Comparison of ENCODE assay signal across 1 cellular context in the genomic region with DNA sequence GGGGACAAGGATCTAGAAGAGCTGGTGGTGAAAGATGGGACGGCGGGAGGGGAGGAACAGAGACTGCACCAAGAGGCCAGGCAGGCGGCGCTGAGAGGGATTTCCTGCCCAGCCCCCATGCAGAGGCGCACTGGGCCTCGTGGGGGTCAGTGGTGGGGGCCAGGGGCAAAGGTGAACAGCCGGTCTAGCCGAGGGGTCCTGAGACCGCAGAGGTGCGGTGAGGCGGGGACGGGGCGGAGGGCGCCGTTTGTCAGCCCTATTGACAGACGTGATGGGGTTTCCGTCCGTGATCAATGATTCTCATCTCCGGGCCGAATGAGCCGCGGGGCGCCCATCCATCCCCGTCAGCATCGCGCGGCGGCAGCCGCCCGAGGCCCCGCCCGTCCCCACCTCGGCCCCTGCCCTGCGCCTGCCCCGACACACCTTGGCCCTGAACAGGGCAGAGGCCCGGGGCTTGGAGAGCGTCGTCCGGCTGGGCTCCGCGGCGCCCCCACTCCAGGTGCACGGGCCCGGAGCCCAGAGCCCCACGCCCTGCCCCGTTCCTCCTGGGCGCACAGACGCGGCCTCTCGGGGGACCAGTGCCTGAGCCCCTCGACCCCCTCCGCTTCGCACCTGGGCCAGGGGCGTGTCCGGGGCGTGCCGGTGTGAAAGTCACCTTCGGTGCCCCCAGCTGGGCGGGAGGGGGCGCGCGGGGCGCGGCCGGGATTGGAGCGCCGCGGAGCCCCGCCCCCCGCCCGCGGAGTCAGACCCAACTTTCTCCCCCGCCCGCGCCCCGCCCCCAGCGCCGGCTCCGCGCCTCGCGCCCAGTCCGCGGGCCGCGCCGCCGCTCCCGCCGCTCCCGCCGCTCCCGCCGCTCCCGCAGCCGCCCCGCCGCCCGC.
TF ChIP-seq lines count a peak whose summit lies in the region.

Gene NXPH4 (plus strand): TSS at position 781 of the 878 bp plus-strand sequence. CDS start 176 bp downstream, outside the sequence.

TF ChIP-seq in WTC11, 78 proteins besides CTCF, POLR2A, EP300 and RAD21 (continued from another document):
- TF ChIP-seq ZNF425 (CRISPR knock-in tag; conservative IDR thresholded peaks at IDR 0.05) (no peak), EMX1 (CRISPR knock-in tag; IDR thresholded peaks at IDR 0.05) (no peak), ZNF138 (CRISPR knock-in tag; conservative IDR thresholded peaks at IDR 0.05) (no peak), RORB (CRISPR knock-in tag; IDR thresholded peaks at IDR 0.05) (no peak), ZNF232 (CRISPR knock-in tag; IDR thresholded peaks at IDR 0.05) (0 out of 2 replicates have a peak, but pooled peaks have one; percentile 67), RELA (CRISPR knock-in tag; IDR thresholded peaks at IDR 0.05; ENCODE audit: borderline replicate concordance) (no peak), ESRRA (CRISPR knock-in tag; IDR thresholded peaks at IDR 0.05; ENCODE audit: borderline replicate concordance) (peak; percentile 93), ZNF671 (CRISPR knock-in tag; IDR thresholded peaks at IDR 0.05) (no peak), NFYB (CRISPR knock-in tag; conservative IDR thresholded peaks at IDR 0.05; ENCODE audit: low read depth) (0 out of 2 replicates have a peak, but pooled peaks have one; percentile 16), ZNF396 (CRISPR knock-in tag; IDR thresholded peaks at IDR 0.05; ENCODE audit: borderline replicate concordance) (no peak), ZNF281 (CRISPR knock-in tag; IDR thresholded peaks at IDR 0.05) (peak; percentile 83; the same call in 1 of the 2 replicates), NR2C2 (CRISPR knock-in tag; IDR thresholded peaks at IDR 0.05) (no peak), ZNF263 (CRISPR knock-in tag; IDR thresholded peaks at IDR 0.05; ENCODE audit: low read depth) (no peak), GRHL2 (CRISPR knock-in tag; IDR thresholded peaks at IDR 0.05; ENCODE audit: insufficient replicate concordance, severe bottlenecking) (no peak), AFF4 (CRISPR knock-in tag; IDR thresholded peaks at IDR 0.05; ENCODE audit: borderline replicate concordance) (no peak), ZNF532 (CRISPR knock-in tag; IDR thresholded peaks at IDR 0.05; ENCODE audit: borderline replicate concordance) (no peak), ZNF219 (CRISPR knock-in tag; IDR thresholded peaks at IDR 0.05; ENCODE audit: borderline replicate concordance) (no peak), ZNF423 (CRISPR knock-in tag; IDR thresholded peaks at IDR 0.05) (no peak), GABPB1 (CRISPR knock-in tag; IDR thresholded peaks at IDR 0.05) (no peak), ETV6 (CRISPR knock-in tag; IDR thresholded peaks at IDR 0.05) (peak; percentile 41; the same call in 1 of the 2 replicates), ELF4 (CRISPR knock-in tag; IDR thresholded peaks at IDR 0.05; ENCODE audit: low read depth) (no peak), MYBL2 (CRISPR knock-in tag; IDR thresholded peaks at IDR 0.05) (peak; percentile 57; the same call in 1 of the 2 replicates), FOXP1 (CRISPR knock-in tag; IDR thresholded peaks at IDR 0.05; ENCODE audit: borderline replicate concordance) (no peak; the same call in 1 of the 2 replicates), TEAD4 (CRISPR knock-in tag; IDR thresholded peaks at IDR 0.05) (no peak)
- TF ChIP-seq, protein P1, sequence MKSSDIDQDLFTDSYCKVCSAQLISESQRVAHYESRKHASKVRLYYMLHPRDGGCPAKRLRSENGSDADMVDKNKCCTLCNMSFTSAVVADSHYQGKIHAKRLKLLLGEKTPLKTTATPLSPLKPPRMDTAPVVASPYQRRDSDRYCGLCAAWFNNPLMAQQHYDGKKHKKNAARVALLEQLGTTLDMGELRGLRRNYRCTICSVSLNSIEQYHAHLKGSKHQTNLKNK (CRISPR knock-in tag; IDR thresholded peaks at IDR 0.05), result no peak
- TF ChIP-seq, protein P2, sequence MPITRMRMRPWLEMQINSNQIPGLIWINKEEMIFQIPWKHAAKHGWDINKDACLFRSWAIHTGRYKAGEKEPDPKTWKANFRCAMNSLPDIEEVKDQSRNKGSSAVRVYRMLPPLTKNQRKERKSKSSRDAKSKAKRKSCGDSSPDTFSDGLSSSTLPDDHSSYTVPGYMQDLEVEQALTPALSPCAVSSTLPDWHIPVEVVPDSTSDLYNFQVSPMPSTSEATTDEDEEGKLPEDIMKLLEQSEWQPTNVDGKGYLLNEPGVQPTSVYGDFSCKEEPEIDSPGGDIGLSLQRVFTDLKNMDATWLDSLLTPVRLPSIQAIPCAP (CRISPR knock-in tag; IDR thresholded peaks at IDR 0.05), result no peak
- TF ChIP-seq, protein P3, sequence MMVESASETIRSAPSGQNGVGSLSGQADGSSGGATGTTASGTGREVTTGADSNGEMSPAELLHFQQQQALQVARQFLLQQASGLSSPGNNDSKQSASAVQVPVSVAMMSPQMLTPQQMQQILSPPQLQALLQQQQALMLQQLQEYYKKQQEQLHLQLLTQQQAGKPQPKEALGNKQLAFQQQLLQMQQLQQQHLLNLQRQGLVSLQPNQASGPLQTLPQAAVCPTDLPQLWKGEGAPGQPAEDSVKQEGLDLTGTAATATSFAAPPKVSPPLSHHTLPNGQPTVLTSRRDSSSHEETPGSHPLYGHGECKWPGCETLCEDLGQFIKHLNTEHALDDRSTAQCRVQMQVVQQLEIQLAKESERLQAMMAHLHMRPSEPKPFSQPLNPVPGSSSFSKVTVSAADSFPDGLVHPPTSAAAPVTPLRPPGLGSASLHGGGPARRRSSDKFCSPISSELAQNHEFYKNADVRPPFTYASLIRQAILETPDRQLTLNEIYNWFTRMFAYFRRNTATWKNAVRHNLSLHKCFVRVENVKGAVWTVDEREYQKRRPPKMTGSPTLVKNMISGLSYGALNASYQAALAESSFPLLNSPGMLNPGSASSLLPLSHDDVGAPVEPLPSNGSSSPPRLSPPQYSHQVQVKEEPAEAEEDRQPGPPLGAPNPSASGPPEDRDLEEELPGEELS (CRISPR knock-in tag; IDR thresholded peaks at IDR 0.05), result peak; percentile 93
- TF ChIP-seq, protein P4, sequence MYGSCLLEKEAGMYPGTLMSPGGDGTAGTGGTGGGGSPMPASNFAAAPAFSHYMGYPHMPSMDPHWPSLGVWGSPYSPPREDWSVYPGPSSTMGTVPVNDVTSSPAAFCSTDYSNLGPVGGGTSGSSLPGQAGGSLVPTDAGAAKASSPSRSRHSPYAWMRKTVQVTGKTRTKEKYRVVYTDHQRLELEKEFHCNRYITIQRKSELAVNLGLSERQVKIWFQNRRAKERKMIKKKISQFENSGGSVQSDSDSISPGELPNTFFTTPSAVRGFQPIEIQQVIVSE (CRISPR knock-in tag; IDR thresholded peaks at IDR 0.05; ENCODE audit: borderline replicate concordance), result no peak
- TF ChIP-seq, protein P5, sequence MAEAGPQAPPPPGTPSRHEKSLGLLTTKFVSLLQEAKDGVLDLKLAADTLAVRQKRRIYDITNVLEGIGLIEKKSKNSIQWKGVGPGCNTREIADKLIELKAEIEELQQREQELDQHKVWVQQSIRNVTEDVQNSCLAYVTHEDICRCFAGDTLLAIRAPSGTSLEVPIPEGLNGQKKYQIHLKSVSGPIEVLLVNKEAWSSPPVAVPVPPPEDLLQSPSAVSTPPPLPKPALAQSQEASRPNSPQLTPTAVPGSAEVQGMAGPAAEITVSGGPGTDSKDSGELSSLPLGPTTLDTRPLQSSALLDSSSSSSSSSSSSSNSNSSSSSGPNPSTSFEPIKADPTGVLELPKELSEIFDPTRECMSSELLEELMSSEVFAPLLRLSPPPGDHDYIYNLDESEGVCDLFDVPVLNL (CRISPR knock-in tag; IDR thresholded peaks at IDR 0.05; ENCODE audit: borderline replicate concordance, low read depth), result no peak
